In the genomic region with DNA sequence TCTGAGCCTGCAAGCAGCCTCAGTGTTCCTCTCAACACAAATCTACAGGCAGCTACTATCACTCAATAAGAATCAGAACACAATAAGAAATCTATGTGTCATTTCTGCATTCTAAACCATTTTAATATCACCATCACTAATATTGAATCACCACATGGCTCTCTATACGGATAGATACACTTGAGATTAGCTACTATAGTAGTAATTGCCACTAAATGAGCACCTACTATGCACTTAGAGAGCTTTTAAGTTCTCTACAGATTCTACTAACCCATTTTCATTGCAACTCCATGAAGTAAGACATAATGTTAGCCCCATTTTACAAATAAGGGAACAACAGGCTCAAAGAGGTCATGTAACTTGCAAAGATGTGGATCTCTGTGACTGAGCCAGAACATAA, we compare ENCODE assay signal across 1 cellular context.
TF ChIP-seq lines count a peak whose summit lies in the region.

No MANE protein-coding gene starts in this region.

TF ChIP-seq in HepG2, 621 proteins besides CTCF, POLR2A, EP300 and RAD21 (continued from another document):
- TF ChIP-seq, protein P1, sequence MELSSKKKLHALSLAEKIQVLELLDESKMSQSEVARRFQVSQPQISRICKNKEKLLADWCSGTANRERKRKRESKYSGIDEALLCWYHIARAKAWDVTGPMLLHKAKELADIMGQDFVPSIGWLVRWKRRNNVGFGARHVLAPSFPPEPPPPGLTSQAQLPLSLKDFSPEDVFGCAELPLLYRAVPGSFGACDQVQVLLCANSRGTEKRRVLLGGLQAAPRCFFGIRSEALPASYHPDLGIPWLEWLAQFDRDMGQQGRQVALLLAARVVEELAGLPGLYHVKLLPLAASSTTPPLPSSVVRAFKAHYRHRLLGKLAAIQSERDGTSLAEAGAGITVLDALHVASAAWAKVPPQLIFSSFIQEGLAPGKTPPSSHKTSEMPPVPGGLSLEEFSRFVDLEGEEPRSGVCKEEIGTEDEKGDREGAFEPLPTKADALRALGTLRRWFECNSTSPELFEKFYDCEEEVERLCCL (CRISPR knock-in tag; IDR thresholded peaks at IDR 0.05; ENCODE audit: borderline replicate concordance): no peak
- TF ChIP-seq FOSL1 (CRISPR knock-in tag; IDR thresholded peaks at IDR 0.05; ENCODE audit: borderline replicate concordance) (no peak), NKX3-1 (CRISPR knock-in tag; IDR thresholded peaks at IDR 0.05) (0 out of 2 replicates have a peak, but pooled peaks have one; percentile 26), ZNF737 (CRISPR knock-in tag; IDR thresholded peaks at IDR 0.05; ENCODE audit: borderline replicate concordance) (no peak), ZFP82 (CRISPR knock-in tag; IDR thresholded peaks at IDR 0.05; ENCODE audit: borderline replicate concordance) (no peak), ZNF274 (CRISPR knock-in tag; IDR thresholded peaks at IDR 0.05) (no peak), NR1H2 (CRISPR knock-in tag; IDR thresholded peaks at IDR 0.05; ENCODE audit: borderline replicate concordance, low read depth) (no peak), ZNF569 (CRISPR knock-in tag; IDR thresholded peaks at IDR 0.05; ENCODE audit: borderline replicate concordance) (no peak), ZNF264 (CRISPR knock-in tag; IDR thresholded peaks at IDR 0.05) (0 out of 2 replicates have a peak, but pooled peaks have one; percentile 25), ZFAT (CRISPR knock-in tag; conservative IDR thresholded peaks at IDR 0.05) (0 out of 2 replicates have a peak, but pooled peaks have one; percentile 47), YEATS4 (CRISPR knock-in tag; IDR thresholded peaks at IDR 0.05; ENCODE audit: borderline replicate concordance) (peak; percentile 66; the same call in 1 of the 2 replicates), ZSCAN21 (CRISPR knock-in tag; IDR thresholded peaks at IDR 0.05; ENCODE audit: borderline replicate concordance) (no peak), REL (CRISPR knock-in tag; conservative IDR thresholded peaks at IDR 0.05) (no peak), ZNF431 (CRISPR knock-in tag; IDR thresholded peaks at IDR 0.05; ENCODE audit: borderline replicate concordance, low read depth) (no peak), PAF1 (CRISPR knock-in tag; IDR thresholded peaks at IDR 0.05) (no peak), SRF (IDR thresholded peaks at IDR 0.05; ENCODE audit: low read depth, low read length) (no peak), PRMT3 (CRISPR knock-in tag; IDR thresholded peaks at IDR 0.05; ENCODE audit: borderline replicate concordance, low read depth) (no peak), ZNF629 (CRISPR knock-in tag; conservative IDR thresholded peaks at IDR 0.05) (0 out of 2 replicates have a peak, but pooled peaks have one; percentile 17), TOE1 (CRISPR knock-in tag; IDR thresholded peaks at IDR 0.05) (no peak), ZNF33A (CRISPR knock-in tag; IDR thresholded peaks at IDR 0.05; ENCODE audit: borderline replicate concordance) (no peak), NFIC (IDR thresholded peaks at IDR 0.05; ENCODE audit: low read length) (0 out of 2 replicates have a peak, but pooled peaks have one; percentile 8), ZSCAN12 (CRISPR knock-in tag; IDR thresholded peaks at IDR 0.05) (no peak), SAP130 (CRISPR knock-in tag; IDR thresholded peaks at IDR 0.05; ENCODE audit: low read depth) (no peak), SMAD3 (CRISPR knock-in tag; IDR thresholded peaks at IDR 0.05) (no peak), HOXA5 (CRISPR knock-in tag; IDR thresholded peaks at IDR 0.05) (0 out of 2 replicates have a peak, but pooled peaks have one; percentile 59)
- TF ChIP-seq, protein P2, sequence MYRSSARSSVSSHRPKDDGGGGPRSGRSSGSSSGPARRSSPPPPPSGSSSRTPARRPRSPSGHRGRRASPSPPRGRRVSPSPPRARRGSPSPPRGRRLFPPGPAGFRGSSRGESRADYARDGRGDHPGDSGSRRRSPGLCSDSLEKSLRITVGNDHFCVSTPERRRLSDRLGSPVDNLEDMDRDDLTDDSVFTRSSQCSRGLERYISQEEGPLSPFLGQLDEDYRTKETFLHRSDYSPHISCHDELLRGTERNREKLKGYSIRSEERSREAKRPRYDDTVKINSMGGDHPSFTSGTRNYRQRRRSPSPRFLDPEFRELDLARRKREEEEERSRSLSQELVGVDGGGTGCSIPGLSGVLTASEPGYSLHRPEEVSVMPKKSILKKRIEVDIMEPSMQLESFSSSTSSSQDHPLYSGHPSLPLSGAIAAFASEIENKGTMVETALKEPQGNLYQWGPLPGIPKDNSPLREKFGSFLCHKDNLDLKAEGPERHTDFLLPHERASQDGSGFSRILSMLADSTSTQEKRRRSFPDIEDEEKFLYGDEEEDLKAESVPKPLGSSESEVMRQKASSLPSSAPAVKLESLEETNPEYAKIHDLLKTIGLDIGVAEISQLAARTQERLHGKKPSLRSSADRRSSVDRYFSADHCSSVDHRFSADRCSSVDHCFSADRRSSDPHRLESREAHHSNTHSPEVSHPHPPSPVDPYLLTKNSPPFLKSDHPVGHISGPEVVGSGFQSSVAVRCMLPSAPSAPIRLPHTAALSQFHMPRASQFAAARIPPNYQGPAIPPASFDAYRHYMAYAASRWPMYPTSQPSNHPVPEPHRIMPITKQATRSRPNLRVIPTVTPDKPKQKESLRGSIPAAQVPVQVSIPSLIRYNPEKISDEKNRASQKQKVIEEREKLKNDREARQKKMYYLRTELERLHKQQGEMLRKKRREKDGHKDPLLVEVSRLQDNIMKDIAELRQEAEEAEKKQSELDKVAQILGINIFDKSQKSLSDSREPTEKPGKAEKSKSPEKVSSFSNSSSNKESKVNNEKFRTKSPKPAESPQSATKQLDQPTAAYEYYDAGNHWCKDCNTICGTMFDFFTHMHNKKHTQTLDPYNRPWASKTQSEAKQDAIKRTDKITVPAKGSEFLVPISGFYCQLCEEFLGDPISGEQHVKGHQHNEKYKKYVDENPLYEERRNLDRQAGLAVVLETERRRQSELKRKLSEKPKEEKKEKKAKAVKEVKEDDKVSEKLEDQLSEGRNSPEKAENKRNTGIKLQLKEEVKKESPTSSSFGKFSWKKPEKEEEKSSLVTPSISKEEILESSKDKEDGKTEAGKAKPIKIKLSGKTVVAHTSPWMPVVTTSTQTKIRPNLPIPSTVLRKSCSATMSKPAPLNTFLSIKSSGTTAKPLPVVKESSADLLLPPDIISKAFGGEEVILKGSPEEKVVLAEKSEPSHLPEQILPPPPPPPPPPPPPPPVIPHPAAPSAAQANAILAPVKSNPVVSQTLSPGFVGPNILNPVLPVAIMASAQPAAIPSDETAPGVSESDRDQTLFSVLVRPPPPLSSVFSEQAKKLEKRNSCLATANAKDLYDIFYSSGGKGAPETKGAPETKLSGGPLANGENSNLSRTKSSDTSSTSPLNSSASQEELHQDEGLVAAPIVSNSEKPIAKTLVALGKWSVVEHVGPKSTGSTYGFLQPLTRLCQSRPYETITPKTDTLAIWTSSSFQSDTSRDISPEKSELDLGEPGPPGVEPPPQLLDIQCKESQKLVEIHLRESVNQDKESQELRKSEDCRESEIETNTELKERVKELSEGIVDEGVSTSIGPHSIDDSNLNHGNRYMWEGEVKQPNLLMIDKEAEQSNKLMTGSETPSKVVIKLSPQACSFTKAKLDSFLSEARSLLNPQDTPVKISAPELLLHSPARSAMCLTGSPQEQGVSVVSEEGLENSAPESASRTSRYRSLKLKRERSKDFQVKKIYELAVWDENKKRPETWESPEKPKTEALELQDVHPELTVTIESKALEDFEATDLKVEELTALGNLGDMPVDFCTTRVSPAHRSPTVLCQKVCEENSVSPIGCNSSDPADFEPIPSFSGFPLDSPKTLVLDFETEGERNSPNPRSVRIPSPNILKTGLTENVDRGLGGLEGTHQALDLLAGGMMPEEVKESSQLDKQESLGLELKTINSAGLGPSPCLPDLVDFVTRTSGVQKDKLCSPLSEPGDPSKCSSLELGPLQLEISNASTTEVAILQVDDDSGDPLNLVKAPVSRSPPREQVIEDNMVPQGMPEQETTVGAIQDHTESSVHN (CRISPR knock-in tag; IDR thresholded peaks at IDR 0.05): no peak
- TF ChIP-seq, protein P3, sequence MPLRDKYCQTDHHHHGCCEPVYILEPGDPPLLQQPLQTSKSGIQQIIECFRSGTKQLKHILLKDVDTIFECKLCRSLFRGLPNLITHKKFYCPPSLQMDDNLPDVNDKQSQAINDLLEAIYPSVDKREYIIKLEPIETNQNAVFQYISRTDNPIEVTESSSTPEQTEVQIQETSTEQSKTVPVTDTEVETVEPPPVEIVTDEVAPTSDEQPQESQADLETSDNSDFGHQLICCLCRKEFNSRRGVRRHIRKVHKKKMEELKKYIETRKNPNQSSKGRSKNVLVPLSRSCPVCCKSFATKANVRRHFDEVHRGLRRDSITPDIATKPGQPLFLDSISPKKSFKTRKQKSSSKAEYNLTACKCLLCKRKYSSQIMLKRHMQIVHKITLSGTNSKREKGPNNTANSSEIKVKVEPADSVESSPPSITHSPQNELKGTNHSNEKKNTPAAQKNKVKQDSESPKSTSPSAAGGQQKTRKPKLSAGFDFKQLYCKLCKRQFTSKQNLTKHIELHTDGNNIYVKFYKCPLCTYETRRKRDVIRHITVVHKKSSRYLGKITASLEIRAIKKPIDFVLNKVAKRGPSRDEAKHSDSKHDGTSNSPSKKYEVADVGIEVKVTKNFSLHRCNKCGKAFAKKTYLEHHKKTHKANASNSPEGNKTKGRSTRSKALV (CRISPR knock-in tag; IDR thresholded peaks at IDR 0.05): peak; percentile 28; the same call in 1 of the 2 replicates
- TF ChIP-seq, protein P4, sequence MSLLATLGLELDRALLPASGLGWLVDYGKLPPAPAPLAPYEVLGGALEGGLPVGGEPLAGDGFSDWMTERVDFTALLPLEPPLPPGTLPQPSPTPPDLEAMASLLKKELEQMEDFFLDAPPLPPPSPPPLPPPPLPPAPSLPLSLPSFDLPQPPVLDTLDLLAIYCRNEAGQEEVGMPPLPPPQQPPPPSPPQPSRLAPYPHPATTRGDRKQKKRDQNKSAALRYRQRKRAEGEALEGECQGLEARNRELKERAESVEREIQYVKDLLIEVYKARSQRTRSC (CRISPR knock-in tag; IDR thresholded peaks at IDR 0.05; ENCODE audit: low read depth): no peak
- TF ChIP-seq, protein P5, sequence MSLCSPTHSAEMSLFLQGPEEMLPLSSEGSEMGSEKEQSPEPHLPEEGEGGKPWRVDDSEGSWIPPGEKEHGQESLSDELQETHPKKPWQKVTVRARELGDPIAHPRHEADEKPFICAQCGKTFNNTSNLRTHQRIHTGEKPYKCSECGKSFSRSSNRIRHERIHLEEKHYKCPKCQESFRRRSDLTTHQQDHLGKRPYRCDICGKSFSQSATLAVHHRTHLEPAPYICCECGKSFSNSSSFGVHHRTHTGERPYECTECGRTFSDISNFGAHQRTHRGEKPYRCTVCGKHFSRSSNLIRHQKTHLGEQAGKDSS (CRISPR knock-in tag; IDR thresholded peaks at IDR 0.05; ENCODE audit: borderline replicate concordance, low read depth): no peak
- TF ChIP-seq, protein P6, sequence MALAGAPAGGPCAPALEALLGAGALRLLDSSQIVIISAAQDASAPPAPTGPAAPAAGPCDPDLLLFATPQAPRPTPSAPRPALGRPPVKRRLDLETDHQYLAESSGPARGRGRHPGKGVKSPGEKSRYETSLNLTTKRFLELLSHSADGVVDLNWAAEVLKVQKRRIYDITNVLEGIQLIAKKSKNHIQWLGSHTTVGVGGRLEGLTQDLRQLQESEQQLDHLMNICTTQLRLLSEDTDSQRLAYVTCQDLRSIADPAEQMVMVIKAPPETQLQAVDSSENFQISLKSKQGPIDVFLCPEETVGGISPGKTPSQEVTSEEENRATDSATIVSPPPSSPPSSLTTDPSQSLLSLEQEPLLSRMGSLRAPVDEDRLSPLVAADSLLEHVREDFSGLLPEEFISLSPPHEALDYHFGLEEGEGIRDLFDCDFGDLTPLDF (CRISPR knock-in tag; IDR thresholded peaks at IDR 0.05): peak; percentile 42; the same call in 1 of the 2 replicates
- TF ChIP-seq, protein P7, sequence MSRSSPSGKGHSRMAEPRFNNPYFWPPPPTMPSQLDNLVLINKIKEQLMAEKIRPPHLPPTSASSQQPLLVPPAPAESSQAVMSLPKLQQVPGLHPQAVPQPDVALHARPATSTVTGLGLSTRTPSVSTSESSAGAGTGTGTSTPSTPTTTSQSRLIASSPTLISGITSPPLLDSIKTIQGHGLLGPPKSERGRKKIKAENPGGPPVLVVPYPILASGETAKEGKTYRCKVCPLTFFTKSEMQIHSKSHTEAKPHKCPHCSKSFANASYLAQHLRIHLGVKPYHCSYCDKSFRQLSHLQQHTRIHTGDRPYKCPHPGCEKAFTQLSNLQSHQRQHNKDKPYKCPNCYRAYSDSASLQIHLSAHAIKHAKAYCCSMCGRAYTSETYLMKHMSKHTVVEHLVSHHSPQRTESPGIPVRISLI (CRISPR knock-in tag; IDR thresholded peaks at IDR 0.05; ENCODE audit: borderline replicate concordance): no peak
- TF ChIP-seq, protein P8, sequence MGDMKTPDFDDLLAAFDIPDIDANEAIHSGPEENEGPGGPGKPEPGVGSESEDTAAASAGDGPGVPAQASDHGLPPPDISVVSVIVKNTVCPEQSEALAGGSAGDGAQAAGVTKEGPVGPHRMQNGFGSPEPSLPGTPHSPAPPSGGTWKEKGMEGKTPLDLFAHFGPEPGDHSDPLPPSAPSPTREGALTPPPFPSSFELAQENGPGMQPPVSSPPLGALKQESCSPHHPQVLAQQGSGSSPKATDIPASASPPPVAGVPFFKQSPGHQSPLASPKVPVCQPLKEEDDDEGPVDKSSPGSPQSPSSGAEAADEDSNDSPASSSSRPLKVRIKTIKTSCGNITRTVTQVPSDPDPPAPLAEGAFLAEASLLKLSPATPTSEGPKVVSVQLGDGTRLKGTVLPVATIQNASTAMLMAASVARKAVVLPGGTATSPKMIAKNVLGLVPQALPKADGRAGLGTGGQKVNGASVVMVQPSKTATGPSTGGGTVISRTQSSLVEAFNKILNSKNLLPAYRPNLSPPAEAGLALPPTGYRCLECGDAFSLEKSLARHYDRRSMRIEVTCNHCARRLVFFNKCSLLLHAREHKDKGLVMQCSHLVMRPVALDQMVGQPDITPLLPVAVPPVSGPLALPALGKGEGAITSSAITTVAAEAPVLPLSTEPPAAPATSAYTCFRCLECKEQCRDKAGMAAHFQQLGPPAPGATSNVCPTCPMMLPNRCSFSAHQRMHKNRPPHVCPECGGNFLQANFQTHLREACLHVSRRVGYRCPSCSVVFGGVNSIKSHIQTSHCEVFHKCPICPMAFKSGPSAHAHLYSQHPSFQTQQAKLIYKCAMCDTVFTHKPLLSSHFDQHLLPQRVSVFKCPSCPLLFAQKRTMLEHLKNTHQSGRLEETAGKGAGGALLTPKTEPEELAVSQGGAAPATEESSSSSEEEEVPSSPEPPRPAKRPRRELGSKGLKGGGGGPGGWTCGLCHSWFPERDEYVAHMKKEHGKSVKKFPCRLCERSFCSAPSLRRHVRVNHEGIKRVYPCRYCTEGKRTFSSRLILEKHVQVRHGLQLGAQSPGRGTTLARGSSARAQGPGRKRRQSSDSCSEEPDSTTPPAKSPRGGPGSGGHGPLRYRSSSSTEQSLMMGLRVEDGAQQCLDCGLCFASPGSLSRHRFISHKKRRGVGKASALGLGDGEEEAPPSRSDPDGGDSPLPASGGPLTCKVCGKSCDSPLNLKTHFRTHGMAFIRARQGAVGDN (CRISPR knock-in tag; IDR thresholded peaks at IDR 0.05): no peak
- TF ChIP-seq, protein P9, sequence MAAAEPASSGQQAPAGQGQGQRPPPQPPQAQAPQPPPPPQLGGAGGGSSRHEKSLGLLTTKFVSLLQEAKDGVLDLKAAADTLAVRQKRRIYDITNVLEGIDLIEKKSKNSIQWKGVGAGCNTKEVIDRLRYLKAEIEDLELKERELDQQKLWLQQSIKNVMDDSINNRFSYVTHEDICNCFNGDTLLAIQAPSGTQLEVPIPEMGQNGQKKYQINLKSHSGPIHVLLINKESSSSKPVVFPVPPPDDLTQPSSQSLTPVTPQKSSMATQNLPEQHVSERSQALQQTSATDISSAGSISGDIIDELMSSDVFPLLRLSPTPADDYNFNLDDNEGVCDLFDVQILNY (CRISPR knock-in tag; conservative IDR thresholded peaks at IDR 0.05): no peak
TF ChIP-seq in HepG2: peak in this region for 16.
